Comparison of ENCODE assay signal across 25 cellular contexts in genomic region chr17:9468937-9469336, GRCh38.
DNase-seq lines count a peak whose midpoint lies in the region; ATAC-seq and TF ChIP-seq lines count a peak whose summit lies in the region.
"Had no signal": no experiment of that assay in that cellular context is flagged by ENCODE, and none has a peak within 500 bp of the region (broad histone marks: within the 10 kb centered on the region; RNA-seq: fewer than 3 reads in every experiment).

No MANE protein-coding gene starts in this region.

- no peak for TF ChIP-seq POLR2A in esophagus squamous epithelium (IDR thresholded peaks at IDR 0.05)

- H3K36me3 Mint-ChIP-seq in activated naive CD8-positive, alpha-beta T cell treated with anti-CD3 and anti-CD28 coated beads, Interleukin-2, amount 10 ng/mL, durations not matched to agents 7 days and 5 days: peaks cover 15% of the 10 kb centered on the region
- H3K36me3 Mint-ChIP-seq in activated naive CD8-positive, alpha-beta T cell treated with anti-CD3 and anti-CD28 coated beads for 36 hours: peaks cover 3% of the 10 kb centered on the region
- H3K36me3 Mint-ChIP-seq in stimulated activated effector memory CD8-positive, alpha-beta T cell treated with anti-CD3 and anti-CD28 coated beads, Interleukin-12 subunit alpha, Interleukin-12 subunit beta, amount 100 ng/mL, for 72 hours: no peaks in the 10 kb centered on the region

- no peak for TF ChIP-seq CTCF in Loucy (conservative IDR thresholded peaks at IDR 0.05; ENCODE audit: low read length)
- no peak for TF ChIP-seq CTCF in esophagus squamous epithelium (IDR thresholded peaks at IDR 0.05)

- POLR2A ChIA-PET in activated naive CD8-positive, alpha-beta T cell treated with anti-CD3 and anti-CD28 coated beads, Interleukin-2, amount 10 ng/mL, durations not matched to agents 7 days and 5 days (lab: Charles Lee): no interaction called here

- H3K4me3 ChIP-seq in Loucy (ENCODE audit: low read length, poor library complexity, severe bottlenecking): peak overlapping the region; percentile 64
- no peak overlapping the region for H3K4me3 ChIP-seq in esophagus squamous epithelium
- H3K4me3 ChIP-seq: BLaER1, esophagus muscularis mucosa, GM12878, lung, PC-9, skin epidermis, testis had no signal

- peaks cover 7% of the 10 kb centered on the region; the same call in 1 of the 2 replicates for H3K79me2 ChIP-seq in Loucy (ENCODE audit: insufficient read depth, low read length)

- H2AFZ ChIP-seq in Loucy (ENCODE audit: low read length): no peak overlapping the region
- H2AFZ ChIP-seq: PC-9 had no signal

- H3K9me2 ChIP-seq in Loucy (replicated peaks; ENCODE audit: low read depth, low read length): no peaks in the 10 kb centered on the region

- peaks cover 1% of the 10 kb centered on the region for H3K9me3 Mint-ChIP-seq in activated naive CD8-positive, alpha-beta T cell treated with anti-CD3 and anti-CD28 coated beads, Interleukin-2, amount 10 ng/mL, durations not matched to agents 7 days and 5 days
- no peaks in the 10 kb centered on the region for H3K9me3 Mint-ChIP-seq in activated naive CD8-positive, alpha-beta T cell treated with anti-CD3 and anti-CD28 coated beads for 36 hours
- no peaks in the 10 kb centered on the region for H3K9me3 Mint-ChIP-seq in stimulated activated effector memory CD8-positive, alpha-beta T cell treated with anti-CD3 and anti-CD28 coated beads, Interleukin-12 subunit alpha, Interleukin-12 subunit beta, amount 100 ng/mL, for 72 hours

- H3K9me3 ChIP-seq in Loucy (ENCODE audit: insufficient read depth, low read depth, low read length) (no peaks in the 10 kb centered on the region), esophagus squamous epithelium (no peaks in the 10 kb centered on the region)
- H3K9me3 ChIP-seq: esophagus muscularis mucosa, testis had no signal

- peak overlapping the region; percentile 71 for H3K4me2 ChIP-seq in Loucy (ENCODE audit: low read depth, low read length, poor library complexity, severe bottlenecking)
- H3K4me2 ChIP-seq: PC-9 had no signal

- H3K4me3 Mint-ChIP-seq in activated naive CD8-positive, alpha-beta T cell treated with anti-CD3 and anti-CD28 coated beads, Interleukin-2, amount 10 ng/mL, durations not matched to agents 7 days and 5 days: peak overlapping the region; percentile 70
- no peak overlapping the region for H3K4me3 Mint-ChIP-seq in activated naive CD8-positive, alpha-beta T cell treated with anti-CD3 and anti-CD28 coated beads for 36 hours
- no peak overlapping the region for H3K4me3 Mint-ChIP-seq in stimulated activated effector memory CD8-positive, alpha-beta T cell treated with anti-CD3 and anti-CD28 coated beads, Interleukin-12 subunit alpha, Interleukin-12 subunit beta, amount 100 ng/mL, for 72 hours
- H3K4me3 Mint-ChIP-seq: HFFc6 had no signal

- H3K9ac ChIP-seq in Loucy (ENCODE audit: low read depth, low read length, poor library complexity, severe bottlenecking): peak overlapping the region; percentile 57
- H3K9ac ChIP-seq: BLaER1 had no signal

- H3K27ac Mint-ChIP-seq in activated naive CD8-positive, alpha-beta T cell treated with anti-CD3 and anti-CD28 coated beads, Interleukin-2, amount 10 ng/mL, durations not matched to agents 7 days and 5 days: peak overlapping the region; percentile 91
- H3K27ac Mint-ChIP-seq in activated naive CD8-positive, alpha-beta T cell treated with anti-CD3 and anti-CD28 coated beads for 36 hours: no peak overlapping the region
- H3K27ac Mint-ChIP-seq in stimulated activated effector memory CD8-positive, alpha-beta T cell treated with anti-CD3 and anti-CD28 coated beads, Interleukin-12 subunit alpha, Interleukin-12 subunit beta, amount 100 ng/mL, for 72 hours: peak overlapping the region; percentile 66
- H3K27ac Mint-ChIP-seq: HFFc6 had no signal

- no peaks in the 10 kb centered on the region for H3K27me3 Mint-ChIP-seq in activated naive CD8-positive, alpha-beta T cell treated with anti-CD3 and anti-CD28 coated beads, Interleukin-2, amount 10 ng/mL, durations not matched to agents 7 days and 5 days
- H3K27me3 Mint-ChIP-seq in activated naive CD8-positive, alpha-beta T cell treated with anti-CD3 and anti-CD28 coated beads for 36 hours: no peaks in the 10 kb centered on the region

- ATAC-seq in activated naive CD8-positive, alpha-beta T cell treated with anti-CD3 and anti-CD28 coated beads, Interleukin-2, amount 10 ng/mL, durations not matched to agents 7 days and 5 days (ENCODE audit: low read depth): no peak
- no peak for ATAC-seq in stimulated activated effector memory CD8-positive, alpha-beta T cell treated with anti-CD3 and anti-CD28 coated beads, Interleukin-12 subunit alpha, Interleukin-12 subunit beta, amount 100 ng/mL, for 72 hours
- ATAC-seq: foreskin keratinocyte, GM12878, SK-N-SH treated with all-trans-retinoic acid at 6 μM for 48 hours had no signal

- DNase-seq in activated naive CD8-positive, alpha-beta T cell treated with anti-CD3 and anti-CD28 coated beads, Interleukin-2, amount 10 ng/mL, durations not matched to agents 7 days and 5 days: no peak
- DNase-seq in activated naive CD8-positive, alpha-beta T cell treated with anti-CD3 and anti-CD28 coated beads for 36 hours: no peak
- DNase-seq in esophagus squamous epithelium (lab: John Stamatoyannopoulos, UW) (no peak), glomerular visceral epithelial cell (ENCODE audit: extremely low spot score) (no peak), activated gamma-delta T cell (lab: John Stamatoyannopoulos, UW) (no peak), NCI-H1436 treated with DMSO at 0.1 percent for 48 hours (lab: John Stamatoyannopoulos, UW) (no peak)
- DNase-seq in stimulated activated effector memory CD8-positive, alpha-beta T cell treated with anti-CD3 and anti-CD28 coated beads, Interleukin-12 subunit alpha, Interleukin-12 subunit beta, amount 100 ng/mL, for 72 hours (ENCODE audit: low spot score in 2 of 2): no peak
- DNase-seq: activated CD4-positive, alpha-beta T cell treated with anti-CD3 and anti-CD28 coated beads, Interleukin-2, amount 50 U/mL, for 1 hour; activated effector memory CD4-positive, alpha-beta T cell treated with Interleukin-2 at 50 U/mL for 16 hours; central memory CD4-positive, alpha-beta T cell; foreskin keratinocyte; HFFc6; NCI-H146; PC-9; stimulated activated naive CD4-positive, alpha-beta T cell treated with Interleukin-2 at 50 U/mL for 16 hours; T1000 had no signal

- H3K4me1 ChIP-seq in Loucy (ENCODE audit: insufficient read depth, low read length, poor library complexity, severe bottlenecking) (peaks cover 38% of the 10 kb centered on the region), esophagus squamous epithelium (peaks cover 0 to 40% (median 0%) of the 10 kb centered on the region in 3 donors)
- H3K4me1 ChIP-seq: foreskin keratinocyte had no signal

- WGBS in esophagus squamous epithelium, 2 donors: 80 to 94% methylated on average over 3 to 4 of the region's 4 CpGs

- intact Hi-C loops in esophagus squamous epithelium (cut with DNase I): no loop called here

- H3K27me3 ChIP-seq in Loucy (ENCODE audit: insufficient read depth, low read length, poor library complexity, severe bottlenecking) (no peaks in the 10 kb centered on the region), esophagus squamous epithelium (no peaks in the 10 kb centered on the region)
- H3K27me3 ChIP-seq: BLaER1, esophagus muscularis mucosa, foreskin keratinocyte, testis had no signal

- H3K27ac ChIP-seq in esophagus squamous epithelium: peak overlapping the region in 3 of 4 donors; percentile 39 to 49 (median 47)
- H3K27ac ChIP-seq: BLaER1, foreskin keratinocyte, PC-9, testis, VCaP had no signal

- H4K20me1 ChIP-seq in Loucy (ENCODE audit: insufficient read depth, low read length, poor library complexity, severe bottlenecking): no peaks in the 10 kb centered on the region
- H4K20me1 ChIP-seq: BLaER1 had no signal

- peaks cover 4% of the 10 kb centered on the region for H3F3A ChIP-seq in Loucy (ENCODE audit: low read depth)

- peaks cover 24% of the 10 kb centered on the region for H3K4me1 Mint-ChIP-seq in activated naive CD8-positive, alpha-beta T cell treated with anti-CD3 and anti-CD28 coated beads, Interleukin-2, amount 10 ng/mL, durations not matched to agents 7 days and 5 days
- peaks cover 23% of the 10 kb centered on the region for H3K4me1 Mint-ChIP-seq in activated naive CD8-positive, alpha-beta T cell treated with anti-CD3 and anti-CD28 coated beads for 36 hours
- H3K4me1 Mint-ChIP-seq in stimulated activated effector memory CD8-positive, alpha-beta T cell treated with anti-CD3 and anti-CD28 coated beads, Interleukin-12 subunit alpha, Interleukin-12 subunit beta, amount 100 ng/mL, for 72 hours: peaks cover 42% of the 10 kb centered on the region

- H3K36me3 ChIP-seq in Loucy (ENCODE audit: insufficient read depth, low read length) (no peaks in the 10 kb centered on the region), esophagus squamous epithelium (no peaks in the 10 kb centered on the region)
- H3K36me3 ChIP-seq: esophagus muscularis mucosa had no signal
